8 cellular contexts compared by ENCODE assay signal in the genomic region with DNA sequence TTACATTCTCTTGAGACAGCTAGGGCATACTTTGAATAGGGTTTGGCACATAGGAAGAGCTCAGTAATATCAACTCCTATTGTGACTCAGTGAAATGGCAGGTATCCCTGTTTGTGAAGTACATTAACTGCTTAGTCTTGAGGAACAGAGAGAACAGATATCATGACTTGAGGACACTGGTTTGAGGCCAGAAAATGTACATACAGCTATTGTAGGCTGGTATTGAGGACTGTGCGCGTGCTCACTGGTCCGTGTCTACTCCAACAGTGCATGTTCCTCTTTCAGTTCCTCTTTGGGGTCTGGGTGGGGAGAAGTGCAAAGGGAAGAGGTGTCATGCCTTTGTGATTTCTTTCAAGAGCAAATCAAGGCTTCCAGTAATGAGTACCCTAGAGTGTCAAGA. TPM values are rescaled to one million over a fixed set of nuclear protein-coding genes. Genes with fewer than 3 reads are reported as not detected.
DNase-seq lines count a peak whose midpoint lies in the region; ATAC-seq and TF ChIP-seq lines count a peak whose summit lies in the region.

No MANE protein-coding gene starts in this region.

- no peak for TF ChIP-seq POLR2A in ovary (IDR thresholded peaks at IDR 0.05)

- H3K4me1 ChIP-seq in Karpas-422 (ENCODE audit: low read length) (peaks cover 28% of the 10 kb centered on the region), ovary (ENCODE audit: insufficient read depth) (no peaks in the 10 kb centered on the region)

- H3K79me2 ChIP-seq in Karpas-422 (ENCODE audit: low read length), result no peaks in the 10 kb centered on the region

- peak overlapping the region; percentile 56 for H3K27ac ChIP-seq in Karpas-422 (ENCODE audit: low read length)
- no peak overlapping the region for H3K27ac ChIP-seq in ovary

- DNase-seq in GM12865 (ENCODE audit: low read depth), result peak; percentile 85
- peak; percentile 90 for DNase-seq in Karpas-422
- peak; percentile 42 for DNase-seq in left ventricle myocardium superior
- DNase-seq in NCI-H2227 (lab: John Stamatoyannopoulos, UW; ENCODE audit: unreplicated experiment), result no peak
- DNase-seq in stimulated activated naive CD4-positive, alpha-beta T cell (lab: John Stamatoyannopoulos, UW), result no peak
- DNase-seq in iPS-NIHi11 (ENCODE audit: low spot score), result no peak
- no peak for DNase-seq in ovary

- no peak overlapping the region for H2AFZ ChIP-seq in Karpas-422 (ENCODE audit: low read length)

- no peaks in the 10 kb centered on the region for H3K9me3 ChIP-seq in Karpas-422 (ENCODE audit: low read length)
- H3K9me3 ChIP-seq in ovary, result no peaks in the 10 kb centered on the region

- no peaks in the 10 kb centered on the region for H4K20me1 ChIP-seq in Karpas-422 (ENCODE audit: insufficient read depth, low read depth, low read length)

- no peak overlapping the region for H3K4me3 ChIP-seq in GM12865 (ENCODE audit: low read depth, low read length)
- H3K4me3 ChIP-seq in Karpas-422 (ENCODE audit: low read length), result peak overlapping the region; percentile 4; the same call in 1 of the 2 replicates
- H3K4me3 ChIP-seq in ovary, result no peak overlapping the region

- no peak overlapping the region for H3K9ac ChIP-seq in Karpas-422 (ENCODE audit: low read length)

- H3K4me2 ChIP-seq in Karpas-422 (ENCODE audit: low read depth, low read length, poor library complexity, severe bottlenecking), result peak overlapping the region; percentile 54

- ATAC-seq in GM21717 (IDR thresholded peaks at IDR 0.05; ENCODE audit: unreplicated experiment) (peak; percentile 95), left ventricle myocardium superior (peak; percentile 85)

- 94 to 100% (median 97%) methylated on average over 3 of the region's 3 CpGs for WGBS in ovary, 3 donors

- no peak for TF ChIP-seq EP300 in ovary (IDR thresholded peaks at IDR 0.05)

- H3K36me3 ChIP-seq in Karpas-422 (ENCODE audit: insufficient read depth, low read length) (no peaks in the 10 kb centered on the region), ovary (no peaks in the 10 kb centered on the region)

- H3K27me3 ChIP-seq in Karpas-422 (ENCODE audit: low read length), result no peaks in the 10 kb centered on the region
- no peaks in the 10 kb centered on the region for H3K27me3 ChIP-seq in ovary

- TF ChIP-seq CTCF in GM12865 (IDR thresholded peaks at IDR 0.05; ENCODE audit: insufficient read depth, low read depth, low read length, missing control alignments), result no peak
- no peak for TF ChIP-seq CTCF in ovary (IDR thresholded peaks at IDR 0.05)

- intact Hi-C loops in left ventricle myocardium superior (cut with micrococcal nuclease), result no loop called here
- intact Hi-C loops in ovary (cut with DNase I), result no loop called here

- no peaks in the 10 kb centered on the region for H3K9me2 ChIP-seq in Karpas-422 (replicated peaks; ENCODE audit: insufficient read depth, low read length)

RNA-seq across cellular contexts. Expression of a gene that starts 34.6 kb away (rescaled TPM):
- total RNA-seq in Karpas-422 (2014; rRNA removed; shearing (Covaris generic); ENCODE audit: low replicate concordance), result not detected in 2 replicates
- total RNA-seq in left ventricle myocardium superior, result 12.8 TPM
- total RNA-seq in ovary, result 10 to 100 TPM; 14.9 to 28.8 (median 21.4) TPM
- polyA plus RNA-seq in ovary, result 10 to 100 TPM; 13.2 to 24.0 TPM

Comparison
In these comparisons a context has a peak if more than half of its experiments do, and no peak if none do; other contexts are left out.
1. DNase-seq: peak in GM12865 (single experiment), Karpas-422 (single experiment) and left ventricle myocardium superior (single experiment); none in NCI-H2227 (single experiment), stimulated activated naive CD4-positive, alpha-beta T cell (0 of 6), iPS-NIHi11 (single experiment) and ovary (0 of 5).
2. RNA of a gene that starts 34.6 kb away (total RNA-seq): 14.9 to 28.8 TPM in ovary and 12.8 TPM in left ventricle myocardium superior (single experiment); not detected in Karpas-422; every median in the first group is over 10 times any median in the second.